ENCODE assay signal across 8 cellular contexts in the genomic region with DNA sequence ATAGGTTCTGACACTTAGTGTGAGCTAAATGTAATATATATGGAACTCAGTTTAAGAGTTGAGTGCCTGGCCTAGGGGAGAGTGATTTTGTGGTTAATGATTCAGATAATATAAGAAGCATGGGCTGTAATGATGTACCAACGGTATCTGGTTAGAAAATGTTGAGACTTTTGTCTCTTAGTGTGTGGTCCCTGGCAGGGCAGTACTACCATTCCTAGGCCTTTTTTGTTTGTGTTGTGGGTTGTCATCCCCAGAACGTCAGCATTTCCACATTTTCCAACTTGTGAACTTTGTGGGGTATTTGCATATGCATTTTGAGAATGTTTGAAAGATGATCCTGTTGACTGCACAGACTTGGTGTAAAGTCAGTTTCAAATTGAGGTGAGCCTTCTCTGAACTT. TPM values are rescaled to one million over a fixed set of nuclear protein-coding genes. Genes with fewer than 3 reads are reported as not detected.
DNase-seq lines count a peak whose midpoint lies in the region; ATAC-seq lines count a peak whose summit lies in the region.
"Had no signal": no experiment of that assay in that cellular context is flagged by ENCODE, and none has a peak within 500 bp of the region (broad histone marks: within the 10 kb centered on the region; RNA-seq: fewer than 3 reads in every experiment).

No MANE protein-coding gene starts in this region.

- H3K4me3 Mint-ChIP-seq in natural killer cell treated with Interleukin-12 subunit alpha and Interleukin-12 subunit beta and Interleukin-15 and Interleukin-18, amount 100 ng/mL, for 72 hours, result peak overlapping the region; percentile 91

- H3K9me3 Mint-ChIP-seq in natural killer cell treated with Interleukin-12 subunit alpha and Interleukin-12 subunit beta and Interleukin-15 and Interleukin-18, amount 100 ng/mL, for 72 hours, result peaks cover 3% of the 10 kb centered on the region

- DNase-seq in amniotic epithelial cell (ENCODE audit: low read depth) (peak; percentile 85), dermis blood vessel endothelial cell (no peak)
- no peak for DNase-seq in natural killer cell treated with Interleukin-12 subunit alpha and Interleukin-12 subunit beta and Interleukin-15 and Interleukin-18, amount 100 ng/mL, for 72 hours (ENCODE audit: low spot score)
- DNase-seq: NCI-H748 treated with DMSO at 0.1 percent for 48 hours had no signal

- peaks cover 61 to 72% of the 10 kb centered on the region in 2 donors for H3K4me1 Mint-ChIP-seq in natural killer cell treated with Interleukin-12 subunit alpha and Interleukin-12 subunit beta and Interleukin-15 and Interleukin-18, amount 100 ng/mL, for 72 hours (ENCODE audit: low read depth in 2 of 2)

- peaks cover 7% of the 10 kb centered on the region for H3K36me3 Mint-ChIP-seq in natural killer cell treated with Interleukin-12 subunit alpha and Interleukin-12 subunit beta and Interleukin-15 and Interleukin-18, amount 100 ng/mL, for 72 hours

- H3K27ac Mint-ChIP-seq in natural killer cell treated with Interleukin-12 subunit alpha and Interleukin-12 subunit beta and Interleukin-15 and Interleukin-18, amount 100 ng/mL, for 72 hours, result peak overlapping the region; percentile 89 to 94

- H3K27me3 Mint-ChIP-seq in natural killer cell treated with Interleukin-12 subunit alpha and Interleukin-12 subunit beta and Interleukin-15 and Interleukin-18, amount 100 ng/mL, for 72 hours, result no peaks in the 10 kb centered on the region

- peak; percentile 28 for ATAC-seq in GM18861 (IDR thresholded peaks at IDR 0.05; ENCODE audit: unreplicated experiment)
- peak; percentile 43 for ATAC-seq in HG03354 (IDR thresholded peaks at IDR 0.05; ENCODE audit: poor library complexity, severe bottlenecking, unreplicated experiment)
- ATAC-seq in natural killer cell treated with Interleukin-12 subunit alpha and Interleukin-12 subunit beta and Interleukin-15 and Interleukin-18, amount 100 ng/mL, for 72 hours, result peak; percentile 65 to 70
- ATAC-seq in esophagus mucosa, result no peak
- no peak for ATAC-seq in GM21367 (IDR thresholded peaks at IDR 0.05; ENCODE audit: unreplicated experiment)

RNA-seq across cellular contexts. Expression of gene NEK7, which starts 11.4 kb away (rescaled TPM):
- total RNA-seq in natural killer cell treated with Interleukin-12 subunit alpha and Interleukin-12 subunit beta and Interleukin-15 and Interleukin-18, amount 100 ng/mL, for 72 hours, result 100 to 1,000 TPM in 1 of 2 donors, 10 to 100 TPM in 1; 80.0 to 108 TPM
- 29.9 TPM for total RNA-seq in esophagus mucosa
- total RNA-seq in dermis blood vessel endothelial cell, result 68.1 and 94.3 TPM in 2 replicates

Comparison
In these comparisons a context has a peak if more than half of its experiments do, and no peak if none do; other contexts are left out.
1. ATAC-seq: peak in GM18861 (single experiment), HG03354 (single experiment) and natural killer cell treated with Interleukin-12 subunit alpha and Interleukin-12 subunit beta and Interleukin-15 and Interleukin-18, amount 100 ng/mL, for 72 hours (2 of 2); none in esophagus mucosa (single experiment) and GM21367 (single experiment).